ENCODE assay signal across 1 cellular context in the genomic region with DNA sequence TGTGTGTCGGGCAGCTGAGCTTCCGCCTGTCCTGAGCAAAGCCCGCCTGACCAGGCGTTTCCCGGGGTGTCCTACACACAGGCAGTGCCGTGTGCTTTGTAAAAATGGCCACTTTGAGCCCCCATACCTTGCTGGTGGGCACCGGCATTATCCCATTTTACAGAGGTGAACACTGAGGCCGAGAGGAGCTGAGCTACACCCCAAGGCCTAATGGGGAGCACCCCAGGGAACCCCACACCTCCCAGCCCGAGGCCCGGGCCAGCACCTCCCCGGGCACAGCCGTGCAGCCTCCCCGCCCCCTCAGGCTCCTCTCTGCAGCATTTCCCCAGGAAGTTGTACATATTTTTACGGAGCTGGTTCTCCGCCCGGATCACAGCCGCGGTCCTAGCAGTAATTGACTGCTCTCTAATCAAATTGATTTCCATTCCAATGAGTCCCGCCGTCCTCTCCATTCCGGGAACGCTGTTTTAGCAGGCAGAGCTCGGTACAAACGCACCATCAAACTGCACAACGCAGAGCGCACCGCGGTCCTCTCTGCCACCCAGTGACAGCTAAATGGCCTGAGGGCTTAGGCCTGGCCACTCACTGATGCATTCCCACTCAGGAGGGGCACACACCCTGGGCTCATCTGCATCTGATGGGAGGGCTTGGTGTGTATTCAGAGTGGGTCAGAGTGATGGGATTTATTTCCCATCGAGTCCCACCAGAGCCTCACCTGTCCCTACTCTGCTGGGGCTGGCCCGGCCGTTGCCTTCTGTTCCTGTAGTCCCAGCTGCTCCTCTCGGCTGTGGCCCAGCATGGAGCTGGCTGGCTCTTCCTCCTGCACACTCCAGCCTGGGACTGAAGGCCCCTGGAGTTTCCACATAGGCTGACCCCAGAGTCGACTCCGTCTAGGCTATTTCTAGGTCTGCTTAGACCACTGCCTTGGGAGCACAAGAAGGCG.
TF ChIP-seq lines count a peak whose summit lies in the region.

No MANE protein-coding gene starts in this region.

TF ChIP-seq in H1, 55 proteins besides CTCF, POLR2A, EP300 and RAD21:
- TF ChIP-seq POLR2AphosphoS5 (IDR thresholded peaks at IDR 0.05; ENCODE audit: low read depth, low read length) (no peak), KDM4A (IDR thresholded peaks at IDR 0.05; ENCODE audit: low read depth, low read length, severe bottlenecking) (no peak), KDM1A (IDR thresholded peaks at IDR 0.05; ENCODE audit: borderline replicate concordance, low read length) (peak; percentile 53; the same call in 1 of the 2 replicates)
